ENCODE assay signal across 1 cellular context in the genomic region with DNA sequence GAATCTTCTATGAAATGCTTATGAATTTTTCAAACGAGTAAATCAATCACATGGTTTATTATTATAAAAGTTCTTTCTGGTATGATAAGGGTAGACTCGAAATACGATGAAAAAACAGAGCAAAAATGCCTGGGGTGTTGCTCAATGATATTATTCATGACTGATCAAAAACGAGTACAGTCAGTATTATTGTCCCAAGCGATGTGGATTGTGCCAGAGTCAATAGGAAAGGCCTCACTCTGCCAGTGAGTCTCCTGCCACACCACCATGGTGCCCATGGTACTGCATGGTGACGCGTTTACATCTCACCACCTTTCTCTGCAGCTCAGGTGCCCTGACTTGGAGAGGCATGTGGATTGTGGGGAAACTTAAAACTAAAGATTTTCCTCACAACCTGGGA.
TF ChIP-seq lines count a peak whose summit lies in the region.

No MANE protein-coding gene starts in this region.

TF ChIP-seq in HepG2, 621 proteins besides CTCF, POLR2A, EP300 and RAD21 (continued from another document):
- TF ChIP-seq, protein P1, sequence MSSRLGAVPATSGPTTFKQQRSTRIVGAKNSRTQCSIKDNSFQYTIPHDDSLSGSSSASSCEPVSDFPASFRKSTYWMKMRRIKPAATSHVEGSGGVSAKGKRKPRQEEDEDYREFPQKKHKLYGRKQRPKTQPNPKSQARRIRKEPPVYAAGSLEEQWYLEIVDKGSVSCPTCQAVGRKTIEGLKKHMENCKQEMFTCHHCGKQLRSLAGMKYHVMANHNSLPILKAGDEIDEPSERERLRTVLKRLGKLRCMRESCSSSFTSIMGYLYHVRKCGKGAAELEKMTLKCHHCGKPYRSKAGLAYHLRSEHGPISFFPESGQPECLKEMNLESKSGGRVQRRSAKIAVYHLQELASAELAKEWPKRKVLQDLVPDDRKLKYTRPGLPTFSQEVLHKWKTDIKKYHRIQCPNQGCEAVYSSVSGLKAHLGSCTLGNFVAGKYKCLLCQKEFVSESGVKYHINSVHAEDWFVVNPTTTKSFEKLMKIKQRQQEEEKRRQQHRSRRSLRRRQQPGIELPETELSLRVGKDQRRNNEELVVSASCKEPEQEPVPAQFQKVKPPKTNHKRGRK (CRISPR knock-in tag; IDR thresholded peaks at IDR 0.05), result no peak
- no peak for TF ChIP-seq ZC3H4 (CRISPR knock-in tag; IDR thresholded peaks at IDR 0.05; ENCODE audit: borderline replicate concordance)
- TF ChIP-seq RARG (CRISPR knock-in tag; IDR thresholded peaks at IDR 0.05; ENCODE audit: low read depth), result no peak
- no peak for TF ChIP-seq ZNF225 (CRISPR knock-in tag; IDR thresholded peaks at IDR 0.05)
- TF ChIP-seq, protein P2, sequence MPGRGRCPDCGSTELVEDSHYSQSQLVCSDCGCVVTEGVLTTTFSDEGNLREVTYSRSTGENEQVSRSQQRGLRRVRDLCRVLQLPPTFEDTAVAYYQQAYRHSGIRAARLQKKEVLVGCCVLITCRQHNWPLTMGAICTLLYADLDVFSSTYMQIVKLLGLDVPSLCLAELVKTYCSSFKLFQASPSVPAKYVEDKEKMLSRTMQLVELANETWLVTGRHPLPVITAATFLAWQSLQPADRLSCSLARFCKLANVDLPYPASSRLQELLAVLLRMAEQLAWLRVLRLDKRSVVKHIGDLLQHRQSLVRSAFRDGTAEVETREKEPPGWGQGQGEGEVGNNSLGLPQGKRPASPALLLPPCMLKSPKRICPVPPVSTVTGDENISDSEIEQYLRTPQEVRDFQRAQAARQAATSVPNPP (CRISPR knock-in tag; IDR thresholded peaks at IDR 0.05), result no peak
- no peak for TF ChIP-seq KDM4B (CRISPR knock-in tag; IDR thresholded peaks at IDR 0.05)
- TF ChIP-seq, protein P3, sequence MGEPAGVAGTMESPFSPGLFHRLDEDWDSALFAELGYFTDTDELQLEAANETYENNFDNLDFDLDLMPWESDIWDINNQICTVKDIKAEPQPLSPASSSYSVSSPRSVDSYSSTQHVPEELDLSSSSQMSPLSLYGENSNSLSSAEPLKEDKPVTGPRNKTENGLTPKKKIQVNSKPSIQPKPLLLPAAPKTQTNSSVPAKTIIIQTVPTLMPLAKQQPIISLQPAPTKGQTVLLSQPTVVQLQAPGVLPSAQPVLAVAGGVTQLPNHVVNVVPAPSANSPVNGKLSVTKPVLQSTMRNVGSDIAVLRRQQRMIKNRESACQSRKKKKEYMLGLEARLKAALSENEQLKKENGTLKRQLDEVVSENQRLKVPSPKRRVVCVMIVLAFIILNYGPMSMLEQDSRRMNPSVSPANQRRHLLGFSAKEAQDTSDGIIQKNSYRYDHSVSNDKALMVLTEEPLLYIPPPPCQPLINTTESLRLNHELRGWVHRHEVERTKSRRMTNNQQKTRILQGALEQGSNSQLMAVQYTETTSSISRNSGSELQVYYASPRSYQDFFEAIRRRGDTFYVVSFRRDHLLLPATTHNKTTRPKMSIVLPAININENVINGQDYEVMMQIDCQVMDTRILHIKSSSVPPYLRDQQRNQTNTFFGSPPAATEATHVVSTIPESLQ (CRISPR knock-in tag; conservative IDR thresholded peaks at IDR 0.05), result no peak
- TF ChIP-seq ZNF451 (CRISPR knock-in tag; IDR thresholded peaks at IDR 0.05), result no peak
- TF ChIP-seq ZNF235 (CRISPR knock-in tag; IDR thresholded peaks at IDR 0.05; ENCODE audit: borderline replicate concordance), result no peak
- no peak for TF ChIP-seq KDM3A (CRISPR knock-in tag; IDR thresholded peaks at IDR 0.05; ENCODE audit: low read depth)
- TF ChIP-seq, protein P4, sequence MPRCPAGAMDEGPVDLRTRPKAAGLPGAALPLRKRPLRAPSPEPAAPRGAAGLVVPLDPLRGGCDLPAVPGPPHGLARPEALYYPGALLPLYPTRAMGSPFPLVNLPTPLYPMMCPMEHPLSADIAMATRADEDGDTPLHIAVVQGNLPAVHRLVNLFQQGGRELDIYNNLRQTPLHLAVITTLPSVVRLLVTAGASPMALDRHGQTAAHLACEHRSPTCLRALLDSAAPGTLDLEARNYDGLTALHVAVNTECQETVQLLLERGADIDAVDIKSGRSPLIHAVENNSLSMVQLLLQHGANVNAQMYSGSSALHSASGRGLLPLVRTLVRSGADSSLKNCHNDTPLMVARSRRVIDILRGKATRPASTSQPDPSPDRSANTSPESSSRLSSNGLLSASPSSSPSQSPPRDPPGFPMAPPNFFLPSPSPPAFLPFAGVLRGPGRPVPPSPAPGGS (CRISPR knock-in tag; IDR thresholded peaks at IDR 0.05), result no peak
- no peak for TF ChIP-seq ZNF75D (CRISPR knock-in tag; IDR thresholded peaks at IDR 0.05; ENCODE audit: borderline replicate concordance)
- no peak for TF ChIP-seq ZNF296 (CRISPR knock-in tag; conservative IDR thresholded peaks at IDR 0.05)
- TF ChIP-seq, protein P5, sequence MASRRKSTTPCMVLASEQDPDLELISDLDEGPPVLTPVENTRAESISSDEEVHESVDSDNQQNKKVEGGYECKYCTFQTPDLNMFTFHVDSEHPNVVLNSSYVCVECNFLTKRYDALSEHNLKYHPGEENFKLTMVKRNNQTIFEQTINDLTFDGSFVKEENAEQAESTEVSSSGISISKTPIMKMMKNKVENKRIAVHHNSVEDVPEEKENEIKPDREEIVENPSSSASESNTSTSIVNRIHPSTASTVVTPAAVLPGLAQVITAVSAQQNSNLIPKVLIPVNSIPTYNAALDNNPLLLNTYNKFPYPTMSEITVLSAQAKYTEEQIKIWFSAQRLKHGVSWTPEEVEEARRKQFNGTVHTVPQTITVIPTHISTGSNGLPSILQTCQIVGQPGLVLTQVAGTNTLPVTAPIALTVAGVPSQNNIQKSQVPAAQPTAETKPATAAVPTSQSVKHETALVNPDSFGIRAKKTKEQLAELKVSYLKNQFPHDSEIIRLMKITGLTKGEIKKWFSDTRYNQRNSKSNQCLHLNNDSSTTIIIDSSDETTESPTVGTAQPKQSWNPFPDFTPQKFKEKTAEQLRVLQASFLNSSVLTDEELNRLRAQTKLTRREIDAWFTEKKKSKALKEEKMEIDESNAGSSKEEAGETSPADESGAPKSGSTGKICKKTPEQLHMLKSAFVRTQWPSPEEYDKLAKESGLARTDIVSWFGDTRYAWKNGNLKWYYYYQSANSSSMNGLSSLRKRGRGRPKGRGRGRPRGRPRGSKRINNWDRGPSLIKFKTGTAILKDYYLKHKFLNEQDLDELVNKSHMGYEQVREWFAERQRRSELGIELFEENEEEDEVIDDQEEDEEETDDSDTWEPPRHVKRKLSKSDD (CRISPR knock-in tag; IDR thresholded peaks at IDR 0.05; ENCODE audit: low read depth), result no peak
